25 cellular contexts compared by ENCODE assay signal in the genomic region with DNA sequence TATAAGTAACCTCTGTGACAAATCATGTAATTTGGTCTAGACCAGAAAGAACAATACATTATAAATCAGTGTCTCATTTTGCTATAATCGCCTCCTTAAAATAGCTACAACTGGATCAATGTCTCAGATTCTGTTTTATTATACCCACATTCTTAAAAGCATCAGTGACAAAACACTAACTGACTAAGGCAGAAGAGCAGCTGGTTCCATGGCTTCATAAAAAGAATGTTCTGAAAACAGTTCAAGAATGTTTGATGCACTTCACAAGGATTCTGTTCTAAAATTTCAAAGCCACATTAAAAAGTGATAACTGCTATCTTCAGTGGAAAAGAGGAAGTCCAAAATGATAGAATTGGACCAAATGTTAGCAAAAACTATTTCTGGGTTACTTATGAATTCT.
"Had no signal": no experiment of that assay in that cellular context is flagged by ENCODE, and none has a peak within 500 bp of the region (broad histone marks: within the 10 kb centered on the region; RNA-seq: fewer than 3 reads in every experiment).

No MANE protein-coding gene starts in this region.

- H3K9me3 Mint-ChIP-seq: activated T-helper 1 cell treated with anti-CD3 and anti-CD28 coated beads, Interleukin-12 subunit alpha, Interleukin-12 subunit beta, Interleukin-2, Interleukin-4 antibody, amounts not matched to agents 30 ng/mL and 10 ng/mL and 1 ng/mL, durations not matched to agents 14 hours and 24 hours and 36 hours; T-helper 1 cell treated with Interleukin-12 subunit alpha and Interleukin-12 subunit beta and Interleukin-4 antibody, amounts not matched to agents 30 μg/mL and 1 μg/mL, for 36 hours had no signal

- DNase-seq: activated CD4-positive, alpha-beta T cell treated with anti-CD3 and anti-CD28 coated beads for 4 hours; activated CD4-positive, alpha-beta T cell treated with anti-CD3 and anti-CD28 coated beads, Interleukin-2, amount 50 U/mL, for 4 hours; activated CD8-positive, alpha-beta memory T cell treated with anti-CD3 and anti-CD28 coated beads, Interleukin-2, amount 50 U/mL, for 48 hours; activated CD8-positive, alpha-beta T cell treated with anti-CD3 and anti-CD28 coated beads, Interleukin-2, amount 10 ng/mL, durations not matched to agents 7 days and 5 days; activated effector memory CD4-positive, alpha-beta T cell treated with Interleukin-2 at 50 U/mL for 16 hours; activated naive CD4-positive, alpha-beta T cell; activated T-cell treated with anti-CD3 and anti-CD28 coated beads, Interleukin-2, amount 50 U/mL, for 1 hour; aorta; IMR-90; KG1; NCI-H1092; NCI-H1930; NCI-H2171; NCI-H345; NCI-H510A; NCI-H526 treated with DMSO at 0.1 percent for 48 hours; NCI-H82; NK-92 treated with Interleukin-12 subunit alpha and Interleukin-12 subunit beta, amount 100 ng/mL, for 24 hours; PC-3; SHP77 treated with DMSO at 0.1 percent for 48 hours had no signal

- H3K27ac Mint-ChIP-seq: activated CD8-positive, alpha-beta T cell treated with anti-CD3 and anti-CD28 coated beads, Interleukin-2, amount 10 ng/mL, durations not matched to agents 7 days and 5 days; activated naive CD4-positive, alpha-beta T cell treated with anti-CD3 and anti-CD28 coated beads, Interleukin-2, amount 50 U/mL, for 24 hours; activated T-helper 1 cell treated with anti-CD3 and anti-CD28 coated beads, Interleukin-12 subunit alpha, Interleukin-12 subunit beta, Interleukin-2, Interleukin-4 antibody, amounts not matched to agents 30 ng/mL and 10 ng/mL and 1 ng/mL, durations not matched to agents 14 hours and 24 hours and 36 hours; T-helper 1 cell treated with Interleukin-12 subunit alpha and Interleukin-12 subunit beta and Interleukin-4 antibody, amounts not matched to agents 30 μg/mL and 1 μg/mL, for 36 hours had no signal

- H3K4me1 Mint-ChIP-seq: activated naive CD4-positive, alpha-beta T cell treated with anti-CD3 and anti-CD28 coated beads, Interleukin-2, amount 50 U/mL, for 24 hours had no signal

- FAIRE-seq: RCC 7860 had no signal

- H3K4me3 Mint-ChIP-seq: activated CD8-positive, alpha-beta T cell treated with anti-CD3 and anti-CD28 coated beads, Interleukin-2, amount 10 ng/mL, durations not matched to agents 7 days and 5 days; activated naive CD4-positive, alpha-beta T cell treated with anti-CD3 and anti-CD28 coated beads, Interleukin-2, amount 50 U/mL, for 24 hours; activated T-helper 1 cell treated with anti-CD3 and anti-CD28 coated beads, Interleukin-12 subunit alpha, Interleukin-12 subunit beta, Interleukin-2, Interleukin-4 antibody, amounts not matched to agents 30 ng/mL and 10 ng/mL and 1 ng/mL, durations not matched to agents 14 hours and 24 hours and 36 hours; brain; T-helper 1 cell treated with Interleukin-12 subunit alpha and Interleukin-12 subunit beta and Interleukin-4 antibody, amounts not matched to agents 30 μg/mL and 1 μg/mL, for 36 hours had no signal

- H3K36me3 Mint-ChIP-seq: activated naive CD4-positive, alpha-beta T cell treated with anti-CD3 and anti-CD28 coated beads, Interleukin-2, amount 50 U/mL, for 24 hours; brain had no signal
